In the genomic region with DNA sequence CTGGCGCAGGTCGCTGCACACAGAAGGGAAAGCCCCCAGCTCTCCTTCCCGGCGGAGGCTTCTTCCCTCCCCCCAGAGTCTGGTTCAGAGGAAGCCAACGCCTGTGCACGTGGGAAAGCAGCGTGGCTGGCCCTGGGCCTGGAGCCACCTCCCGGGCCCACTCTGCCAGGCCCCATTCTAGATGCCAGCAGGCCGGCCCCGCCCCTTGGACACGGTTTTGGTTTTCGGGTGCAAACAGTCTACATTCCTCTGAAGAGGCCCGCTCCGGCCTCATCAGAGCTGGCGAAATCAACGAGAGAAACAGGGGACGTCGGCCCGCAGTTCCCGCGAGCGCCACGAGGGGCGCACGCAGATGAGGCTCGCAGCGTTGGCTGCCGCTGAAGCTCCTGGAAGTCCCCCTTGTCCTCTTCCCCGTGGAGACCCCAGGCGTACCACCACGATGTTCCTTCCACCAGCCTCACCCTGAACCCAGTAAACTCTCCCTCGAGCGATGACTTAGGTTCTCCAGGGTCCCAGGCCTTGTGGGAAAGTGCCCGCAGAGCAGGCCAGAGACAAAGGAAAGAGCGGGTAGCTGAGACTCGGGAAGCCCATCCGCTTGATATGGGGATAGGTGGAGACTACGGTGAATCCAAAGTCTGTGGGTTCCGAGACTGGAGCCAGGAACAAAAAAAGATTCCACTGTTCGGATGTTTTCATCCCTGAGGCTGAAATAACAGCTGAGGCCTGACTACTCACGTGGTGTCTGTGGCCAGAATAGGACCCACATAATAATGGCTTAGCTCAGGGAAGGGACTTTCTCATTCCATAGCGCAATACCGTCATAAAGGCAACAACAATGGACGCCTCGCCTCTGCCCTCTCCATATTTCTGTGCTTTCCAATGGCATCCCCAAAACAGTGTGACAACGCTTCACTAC, we compare ENCODE assay signal across 8 cellular contexts.
DNase-seq lines count a peak whose midpoint lies in the region; ATAC-seq and TF ChIP-seq lines count a peak whose summit lies in the region.

No MANE protein-coding gene starts in this region.

- DNase-seq in GM06990 (ENCODE audit: extremely low read depth, insufficient read length): peak; percentile 73
- DNase-seq in HCT116 (ENCODE audit: low read depth, low spot score): peak; percentile 50
- peak; percentile 55 for DNase-seq in NAMALWA (ENCODE audit: low spot score)
- DNase-seq in activated T-cell treated with anti-CD3 and anti-CD28 coated beads, Interleukin-2, amount 50 U/mL, for 72 hours: peak; percentile 57 to 69
- peak; percentile 54 for DNase-seq in fibroblast of mammary gland (ENCODE audit: low read depth)
- DNase-seq in natural killer cell treated with Interleukin-12 subunit alpha and Interleukin-12 subunit beta and Interleukin-15 and Interleukin-18, amount 100 ng/mL, for 72 hours (ENCODE audit: low spot score): no peak
- DNase-seq in effector CD8-positive, alpha-beta T cell (lab: John Stamatoyannopoulos, UW): no peak

- TF ChIP-seq RAD21 in HCT116 (IDR thresholded peaks at IDR 0.05; ENCODE audit: low read depth): peak; percentile 74

- H3K9ac ChIP-seq in HCT116 (ENCODE audit: low read length): peak overlapping the region; percentile 40
- peak overlapping the region in 1 of 2 donors; percentile 42 for H3K9ac ChIP-seq in stomach smooth muscle (ENCODE audit: low read length in 2 of 2)

- POLR2A ChIA-PET in HCT116 (lab: Charles Lee): interaction anchor here (1.0 kb wide), 1 partner anchor 10 kb away, joined by 3 read pairs; no protein-coding TSS in a partner anchor

- RAD21 ChIA-PET in HCT116 (lab: Charles Lee; ENCODE audit: low non-redundant PET in 1 of 2, low total read pairs in 2 of 2, uncharacterized antibody in 2 of 2, unreplicated experiment in 2 of 2): interaction anchor here in 1 of 2 experiments (1.3 kb wide), 1 partner anchor 40 kb away, joined by 3 read pairs; no protein-coding TSS in a partner anchor

- H3K4me1 ChIP-seq in HCT116 (ENCODE audit: control insufficient read depth in 1 of 2, insufficient read depth in 2 of 2, low read length in 2 of 2) (peaks cover 8 to 19% of the 10 kb centered on the region in 2 experiments; a peak in 3 of 4 replicates), stomach smooth muscle (ENCODE audit: control insufficient read depth, insufficient read depth, low read length) (peaks cover 24% of the 10 kb centered on the region)

- H3K27me3 Mint-ChIP-seq in activated T-cell treated with anti-CD3 and anti-CD28 coated beads, Interleukin-2, amount 50 U/mL, for 72 hours (ENCODE audit: low read depth): peaks cover 9% of the 10 kb centered on the region
- peaks cover 4 to 14% of the 10 kb centered on the region in 2 donors for H3K27me3 Mint-ChIP-seq in natural killer cell treated with Interleukin-12 subunit alpha and Interleukin-12 subunit beta and Interleukin-15 and Interleukin-18, amount 100 ng/mL, for 72 hours

- peak overlapping the region; percentile 66 to 78 for H3K4me3 Mint-ChIP-seq in activated T-cell treated with anti-CD3 and anti-CD28 coated beads, Interleukin-2, amount 50 U/mL, for 72 hours
- H3K4me3 Mint-ChIP-seq in natural killer cell treated with Interleukin-12 subunit alpha and Interleukin-12 subunit beta and Interleukin-15 and Interleukin-18, amount 100 ng/mL, for 72 hours: peak overlapping the region; percentile 51

- H3K27me3 ChIP-seq in GM06990 (replicated peaks; ENCODE audit: control insufficient read depth, insufficient read depth, low read length): no peaks in the 10 kb centered on the region; the same call in 1 of the 2 replicates
- H3K27me3 ChIP-seq in HCT116 (ENCODE audit: insufficient read depth, low read length): no peaks in the 10 kb centered on the region
- H3K27me3 ChIP-seq in stomach smooth muscle (ENCODE audit: control insufficient read depth in 1 of 2, insufficient read depth in 2 of 2, low read length in 2 of 2): no peaks in the 10 kb centered on the region

- ATAC-seq in HCT116: peak; percentile 75
- ATAC-seq in activated T-cell treated with anti-CD3 and anti-CD28 coated beads, Interleukin-2, amount 50 U/mL, for 72 hours (replicated peaks in 1 of 2): peak; percentile 66 to 75
- peak; percentile 74 to 81 for ATAC-seq in natural killer cell treated with Interleukin-12 subunit alpha and Interleukin-12 subunit beta and Interleukin-15 and Interleukin-18, amount 100 ng/mL, for 72 hours

- CTCF ChIA-PET in HCT116 (lab: Charles Lee): interaction anchor here (0.6 to 2.6 kb wide), 23 partner anchors 9 to 1389 kb away, joined by 3 to 12 read pairs (median 4); no protein-coding TSS in a partner anchor

- no peaks in the 10 kb centered on the region for H3K79me2 ChIP-seq in HCT116 (ENCODE audit: insufficient read depth, low read length)

- TF ChIP-seq CTCF in GM06990 (IDR thresholded peaks at IDR 0.05; ENCODE audit: insufficient read depth, low read length, poor library complexity, severe bottlenecking) (peak; percentile 93), HCT116 (IDR thresholded peaks at IDR 0.05 in 2 of 3, conservative IDR thresholded peaks at IDR 0.05 in 1 of 3; ENCODE audit: borderline replicate concordance in 1 of 3, insufficient read depth in 1 of 3, low read depth in 2 of 3, low read length in 2 of 3) (peak; percentile 54 to 97 (median 97); a peak in 5 of 6 replicates), fibroblast of mammary gland (conservative IDR thresholded peaks at IDR 0.05; ENCODE audit: control insufficient read depth, insufficient read depth, low read depth, low read length) (peak; percentile 88)

- H3K4me2 ChIP-seq in HCT116 (ENCODE audit: low read length): peak overlapping the region; percentile 67

- H3K27ac Mint-ChIP-seq in activated T-cell treated with anti-CD3 and anti-CD28 coated beads, Interleukin-2, amount 50 U/mL, for 72 hours: no peak overlapping the region
- no peak overlapping the region for H3K27ac Mint-ChIP-seq in natural killer cell treated with Interleukin-12 subunit alpha and Interleukin-12 subunit beta and Interleukin-15 and Interleukin-18, amount 100 ng/mL, for 72 hours

- no peak for TF ChIP-seq POLR2A in HCT116 (IDR thresholded peaks at IDR 0.05; ENCODE audit: borderline replicate concordance, extremely low read depth, insufficient read depth, insufficient read length)

- peak overlapping the region; percentile 98 for H2AFZ ChIP-seq in HCT116 (ENCODE audit: low read depth, low read length, poor library complexity, severe bottlenecking)

- no peaks in the 10 kb centered on the region for H3K9me2 ChIP-seq in HCT116 (ENCODE audit: insufficient read depth)

- H3K9me3 ChIP-seq in HCT116 (ENCODE audit: control insufficient read depth in 1 of 2, insufficient read depth in 1 of 2, low read depth in 1 of 2, low read length in 2 of 2) (no peaks in the 10 kb centered on the region), stomach smooth muscle (ENCODE audit: control insufficient read depth in 2 of 2, low read length in 2 of 2) (no peaks in the 10 kb centered on the region)

- no TSS peak for BruUV-seq in HCT116 (replicated peaks; lab: Mats Ljungman, UMichigan)

- no peak overlapping the region; the same call in 1 of the 2 replicates for H3K4me3 ChIP-seq in GM06990 (replicated peaks; ENCODE audit: low read depth, low read length)
- peak overlapping the region in 1 of 2 experiments; percentile 11; a peak in 1 of 4 replicates for H3K4me3 ChIP-seq in HCT116 (replicated peaks in 1 of 2; ENCODE audit: low read depth in 1 of 2, low read length in 2 of 2)
- H3K4me3 ChIP-seq in fibroblast of mammary gland (ENCODE audit: control insufficient read depth, low read depth, low read length): peak overlapping the region; percentile 10
- H3K4me3 ChIP-seq in stomach smooth muscle (ENCODE audit: low read length in 2 of 2): peak overlapping the region in 1 of 2 donors; percentile 60

- H3K9me3 Mint-ChIP-seq in activated T-cell treated with anti-CD3 and anti-CD28 coated beads, Interleukin-2, amount 50 U/mL, for 72 hours: no peaks in the 10 kb centered on the region
- no peaks in the 10 kb centered on the region for H3K9me3 Mint-ChIP-seq in natural killer cell treated with Interleukin-12 subunit alpha and Interleukin-12 subunit beta and Interleukin-15 and Interleukin-18, amount 100 ng/mL, for 72 hours

- peaks cover 6% of the 10 kb centered on the region for H3K4me1 Mint-ChIP-seq in activated T-cell treated with anti-CD3 and anti-CD28 coated beads, Interleukin-2, amount 50 U/mL, for 72 hours (ENCODE audit: low read depth)
- H3K4me1 Mint-ChIP-seq in natural killer cell treated with Interleukin-12 subunit alpha and Interleukin-12 subunit beta and Interleukin-15 and Interleukin-18, amount 100 ng/mL, for 72 hours (ENCODE audit: low read depth in 2 of 2): peaks cover 6 to 7% of the 10 kb centered on the region in 2 donors

- H4K20me1 ChIP-seq in HCT116 (ENCODE audit: insufficient read depth): no peaks in the 10 kb centered on the region

- no peaks in the 10 kb centered on the region for H3K36me3 ChIP-seq in GM06990 (ENCODE audit: control insufficient read depth, insufficient read depth, low read length)
- H3K36me3 ChIP-seq in HCT116 (ENCODE audit: control insufficient read depth in 1 of 2, insufficient read depth in 2 of 2, low read length in 2 of 2): no peaks in the 10 kb centered on the region
- no peaks in the 10 kb centered on the region for H3K36me3 ChIP-seq in stomach smooth muscle (ENCODE audit: control insufficient read depth in 2 of 2, insufficient read depth in 2 of 2, low read length in 2 of 2)

- intact Hi-C loops in HCT116 (cut with micrococcal nuclease): loop anchor here (10.0 kb wide), 1 partner anchor 1389 kb away; no protein-coding TSS in a partner anchor

- no peaks in the 10 kb centered on the region for H3K36me3 Mint-ChIP-seq in activated T-cell treated with anti-CD3 and anti-CD28 coated beads, Interleukin-2, amount 50 U/mL, for 72 hours (ENCODE audit: insufficient read depth in 2 of 2)
- no peaks in the 10 kb centered on the region for H3K36me3 Mint-ChIP-seq in natural killer cell treated with Interleukin-12 subunit alpha and Interleukin-12 subunit beta and Interleukin-15 and Interleukin-18, amount 100 ng/mL, for 72 hours

- H3K27ac ChIP-seq in HCT116 (ENCODE audit: low read depth, low read length): peak overlapping the region; percentile 34
- H3K27ac ChIP-seq in stomach smooth muscle (ENCODE audit: low read length): peak overlapping the region; percentile 49

TF ChIP-seq in HCT116, 20 proteins besides CTCF, POLR2A, EP300 and RAD21 (continues in another document):
- TF ChIP-seq TCF7L2 (IDR thresholded peaks at IDR 0.05; ENCODE audit: borderline replicate concordance, extremely low read depth, insufficient read depth, insufficient read length) (peak; percentile 39), JUND (IDR thresholded peaks at IDR 0.05) (no peak), ZFX (IDR thresholded peaks at IDR 0.05) (peak; percentile 78), EGR1 (IDR thresholded peaks at IDR 0.05; ENCODE audit: low read depth) (no peak)
- TF ChIP-seq, protein P1, sequence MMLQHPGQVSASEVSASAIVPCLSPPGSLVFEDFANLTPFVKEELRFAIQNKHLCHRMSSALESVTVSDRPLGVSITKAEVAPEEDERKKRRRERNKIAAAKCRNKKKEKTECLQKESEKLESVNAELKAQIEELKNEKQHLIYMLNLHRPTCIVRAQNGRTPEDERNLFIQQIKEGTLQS (IDR thresholded peaks at IDR 0.05): no peak
- TF ChIP-seq, protein P2, sequence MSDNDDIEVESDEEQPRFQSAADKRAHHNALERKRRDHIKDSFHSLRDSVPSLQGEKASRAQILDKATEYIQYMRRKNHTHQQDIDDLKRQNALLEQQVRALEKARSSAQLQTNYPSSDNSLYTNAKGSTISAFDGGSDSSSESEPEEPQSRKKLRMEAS (IDR thresholded peaks at IDR 0.05): peak; percentile 77

Comparison
In these comparisons a context has a peak if more than half of its experiments do, and no peak if none do; other contexts are left out.
1. DNase-seq: peak in GM06990 (single experiment), HCT116 (single experiment), NAMALWA (single experiment), activated T-cell treated with anti-CD3 and anti-CD28 coated beads, Interleukin-2, amount 50 U/mL, for 72 hours (2 of 2) and fibroblast of mammary gland (single experiment); none in natural killer cell treated with Interleukin-12 subunit alpha and Interleukin-12 subunit beta and Interleukin-15 and Interleukin-18, amount 100 ng/mL, for 72 hours (single experiment) and effector CD8-positive, alpha-beta T cell (single experiment).
2. Peak in every context shown above with its lines, with median percentiles within 50 percentile points of each other: CTCF ChIP-seq and ATAC-seq.